In the genomic region with DNA sequence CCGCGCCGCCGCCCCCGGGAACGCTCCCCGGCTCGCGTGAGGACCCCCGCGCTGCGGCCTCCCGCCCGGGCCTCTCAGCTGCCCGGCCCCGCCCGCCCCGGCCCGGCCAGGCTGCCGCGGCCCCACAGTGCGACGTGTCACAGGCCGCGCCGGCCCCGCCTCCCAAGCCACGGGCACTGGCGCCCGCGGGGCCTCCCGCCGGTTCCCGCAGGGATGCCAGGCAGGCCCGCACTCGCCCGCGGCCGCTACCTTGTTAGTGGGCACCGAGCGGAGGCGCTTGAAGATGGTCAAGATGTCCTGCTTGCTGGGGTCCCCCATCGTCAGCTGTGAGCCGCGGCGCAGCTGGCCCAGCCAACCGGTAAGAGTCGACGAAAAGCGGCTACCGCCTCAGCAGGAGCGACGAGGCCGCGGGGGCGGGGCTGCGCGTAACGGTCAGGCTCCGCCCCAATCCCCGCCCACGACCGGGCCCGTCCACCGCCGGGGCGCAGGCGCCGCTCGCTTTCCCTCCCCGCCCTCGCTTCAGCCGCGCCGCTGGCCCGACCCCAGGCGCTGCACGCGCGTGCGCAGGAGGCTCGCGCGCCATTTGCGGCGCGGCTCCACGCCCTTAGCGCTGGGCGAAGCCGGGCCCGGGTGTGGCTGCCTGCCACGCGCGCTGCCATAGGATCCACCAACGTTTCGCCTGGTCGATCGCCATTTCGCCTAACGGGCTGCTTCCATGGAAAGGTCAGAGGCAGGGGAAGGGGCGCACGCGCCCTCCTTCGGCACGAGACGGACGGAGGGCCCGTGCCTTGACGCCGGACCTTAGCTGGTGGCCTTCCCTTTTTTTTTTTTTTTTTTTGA, we compare ENCODE assay signal across 8 cellular contexts. TPM values are rescaled to one million over a fixed set of nuclear protein-coding genes. Genes with fewer than 3 reads are reported as not detected.
DNase-seq lines count a peak whose midpoint lies in the region; ATAC-seq and TF ChIP-seq lines count a peak whose summit lies in the region.

A gene with protein sequence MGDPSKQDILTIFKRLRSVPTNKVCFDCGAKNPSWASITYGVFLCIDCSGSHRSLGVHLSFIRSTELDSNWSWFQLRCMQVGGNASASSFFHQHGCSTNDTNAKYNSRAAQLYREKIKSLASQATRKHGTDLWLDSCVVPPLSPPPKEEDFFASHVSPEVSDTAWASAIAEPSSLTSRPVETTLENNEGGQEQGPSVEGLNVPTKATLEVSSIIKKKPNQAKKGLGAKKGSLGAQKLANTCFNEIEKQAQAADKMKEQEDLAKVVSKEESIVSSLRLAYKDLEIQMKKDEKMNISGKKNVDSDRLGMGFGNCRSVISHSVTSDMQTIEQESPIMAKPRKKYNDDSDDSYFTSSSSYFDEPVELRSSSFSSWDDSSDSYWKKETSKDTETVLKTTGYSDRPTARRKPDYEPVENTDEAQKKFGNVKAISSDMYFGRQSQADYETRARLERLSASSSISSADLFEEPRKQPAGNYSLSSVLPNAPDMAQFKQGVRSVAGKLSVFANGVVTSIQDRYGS (minus strand): TSS at position 409 of the 840 bp plus-strand sequence. CDS start 91 bp downstream, at position 318.

- ATAC-seq in HG02642 (IDR thresholded peaks at IDR 0.05; ENCODE audit: poor library complexity, unreplicated experiment) = peak; percentile 84
- peak; percentile 98 for ATAC-seq in Right ventricle myocardium inferior

- peak; percentile 68 for TF ChIP-seq POLR2A in GM10847 (IDR thresholded peaks at IDR 0.05; ENCODE audit: extremely low read depth, insufficient read length)
- peak; percentile 89 for TF ChIP-seq POLR2A in ovary (IDR thresholded peaks at IDR 0.05)

- peak; percentile 42 for DNase-seq in NCI-H128 (lab: John Stamatoyannopoulos, UW; ENCODE audit: unreplicated experiment)
- DNase-seq in SW 1271 (lab: John Stamatoyannopoulos, UW) = peak; percentile 48 to 88
- peak; percentile 90 for DNase-seq in activated naive CD8-positive, alpha-beta T cell treated with anti-CD3 and anti-CD28 coated beads, Interleukin-2, amount 50 U/mL, for 16 hours (ENCODE audit: low read depth, low spot score)
- peak; percentile 97 for DNase-seq in Right ventricle myocardium inferior (ENCODE audit: missing footprints)
- peak; percentile 92 to 97 (median 95) for DNase-seq in ovary

- WGBS in ovary, 3 donors = 5 to 10% (median 8%) methylated on average over 49 to 111 of the region's 111 CpGs
- WGBS in thymus = 8% methylated on average over 111 of the region's 111 CpGs

- H3K9me3 ChIP-seq in ovary = no peaks in the 10 kb centered on the region
- H3K9me3 ChIP-seq in thymus (ENCODE audit: control insufficient read depth) = no peaks in the 10 kb centered on the region

- H3K36me3 ChIP-seq in ovary (no peaks in the 10 kb centered on the region), thymus (ENCODE audit: control insufficient read depth, insufficient read depth) (no peaks in the 10 kb centered on the region)

- H3K4me3 ChIP-seq in ovary (peak within 1 kb of the TSS; percentile 58), thymus (ENCODE audit: low read length) (peak within 1 kb of the TSS; percentile 92)

- H3K27ac ChIP-seq in ovary (peak within 1 kb of the TSS; percentile 85 to 92), thymus (ENCODE audit: low read depth) (peak within 1 kb of the TSS; percentile 95)

- intact Hi-C loops in Right ventricle myocardium inferior (cut with DNase I) = no loop called here
- intact Hi-C loops in ovary (cut with DNase I) = loop anchor here in 1 of 4 donors (10.0 kb wide), 1 partner anchor 192 kb away; no protein-coding TSS in a partner anchor

- H3K4me1 ChIP-seq in ovary (ENCODE audit: insufficient read depth) = peaks cover 13% of the 10 kb centered on the region
- peaks cover 9% of the 10 kb centered on the region for H3K4me1 ChIP-seq in thymus (ENCODE audit: control insufficient read depth, insufficient read depth, low read length)

- TF ChIP-seq CTCF in ovary (IDR thresholded peaks at IDR 0.05) = peak in 1 of 3 donors; percentile 21

- no peaks in the 10 kb centered on the region for H3K27me3 ChIP-seq in ovary
- no peaks in the 10 kb centered on the region for H3K27me3 ChIP-seq in thymus (ENCODE audit: control insufficient read depth, insufficient read depth)

- TF ChIP-seq EP300 in ovary (IDR thresholded peaks at IDR 0.05) = no peak

RNA-seq across cellular contexts. Expression of the gene that starts here (rescaled TPM):
- total RNA-seq in Right ventricle myocardium inferior (22.3 TPM), ovary (10 to 100 TPM; 28.8 to 47.8 (median 39.2) TPM)
- polyA plus RNA-seq in ovary (10 to 100 TPM; 21.6 to 43.5 TPM), thymus (40.0 TPM)

Comparison
In these comparisons a context has a peak if more than half of its experiments do, and no peak if none do; other contexts are left out.
1. Peak in every context shown above with its lines: DNase-seq, ATAC-seq, H3K4me3 ChIP-seq and H3K27ac ChIP-seq.
2. DNase-seq: peak in every context shown above with its lines; median percentile 97 in Right ventricle myocardium inferior; 95 in ovary; 90 in activated naive CD8-positive, alpha-beta T cell treated with anti-CD3 and anti-CD28 coated beads, Interleukin-2, amount 50 U/mL, for 16 hours; 68 in SW 1271; 42 in NCI-H128.